21 cellular contexts compared by ENCODE assay signal in genomic region chr20:1306316-1307135, GRCh38.
"Had no signal": no experiment of that assay in that cellular context is flagged by ENCODE, and none has a peak within 500 bp of the region (broad histone marks: within the 10 kb centered on the region; RNA-seq: fewer than 3 reads in every experiment).

No MANE protein-coding gene starts in this region.

- H3K27me3 ChIP-seq: cardiac muscle cell, colonic mucosa, hepatocyte, sigmoid colon, tibial nerve had no signal

- H3K9ac ChIP-seq: parathyroid adenoma had no signal

- H3K4me3 Mint-ChIP-seq: endodermal cell; naive thymus-derived CD4-positive, alpha-beta T cell; neural crest cell had no signal

- H2AFZ ChIP-seq: hepatocyte, parathyroid adenoma had no signal

- DNase-seq: colonic mucosa; dermis blood vessel endothelial cell; effector CD4-positive, alpha-beta T cell; endodermal cell; erythroblast; foreskin melanocyte; head of caudate nucleus; mesendoderm; naive thymus-derived CD4-positive, alpha-beta T cell; occipital lobe; retina; sigmoid colon; stimulated activated CD4-positive, alpha-beta T cell treated with anti-CD3 and anti-CD28 coated beads, Interleukin-12 subunit alpha, Interleukin-12 subunit beta, amount 100 ng/mL, for 4 hours; stimulated activated naive CD4-positive, alpha-beta T cell treated with Interleukin-2 at 50 U/mL for 16 hours had no signal

- H3K36me3 ChIP-seq: cardiac muscle cell, colonic mucosa had no signal

- H3K4me2 ChIP-seq: hepatocyte had no signal

- ATAC-seq: naive thymus-derived CD4-positive, alpha-beta T cell; psoas muscle had no signal

- H3K9me3 Mint-ChIP-seq: endodermal cell; naive thymus-derived CD4-positive, alpha-beta T cell; neural crest cell had no signal

- H3K27ac ChIP-seq: cardiac muscle cell, colonic mucosa, hepatocyte, parathyroid adenoma, psoas muscle, sigmoid colon, skin epidermis, tibial nerve had no signal

- H3K27me3 Mint-ChIP-seq: naive thymus-derived CD4-positive, alpha-beta T cell had no signal

- H3K4me1 ChIP-seq: colonic mucosa, parathyroid adenoma, psoas muscle, sigmoid colon, tibial nerve had no signal

- H3K9me3 ChIP-seq: colonic mucosa, psoas muscle, sigmoid colon, tibial nerve had no signal

- H3K27ac Mint-ChIP-seq: endodermal cell had no signal

- H3K4me3 ChIP-seq: cardiac muscle cell, colonic mucosa, hepatocyte, psoas muscle, sigmoid colon, skin epidermis, tibial nerve had no signal

- H3K79me2 ChIP-seq: hepatocyte, parathyroid adenoma had no signal
